1 cellular context compared by ENCODE assay signal in genomic region chr1:230868736-230869385, GRCh38.
TF ChIP-seq lines count a peak whose summit lies in the region.

No MANE protein-coding gene starts in this region.

TF ChIP-seq in K562, 482 proteins besides CTCF, POLR2A, EP300 and RAD21 (continued from another document and continues in another):
- TF ChIP-seq HDAC3 (IDR thresholded peaks at IDR 0.05; ENCODE audit: borderline replicate concordance, partially characterized antibody) (no peak), MCM5 (IDR thresholded peaks at IDR 0.05; ENCODE audit: low read depth) (no peak), SMARCB1 (IDR thresholded peaks at IDR 0.05; ENCODE audit: insufficient read length, low read depth) (no peak), ZNF232 (CRISPR knock-in tag; IDR thresholded peaks at IDR 0.05) (no peak), E4F1 (CRISPR knock-in tag; IDR thresholded peaks at IDR 0.05; ENCODE audit: borderline replicate concordance) (no peak), KDM4B (IDR thresholded peaks at IDR 0.05; ENCODE audit: borderline replicate concordance in 2 of 2, low read depth in 1 of 2) (no peak), ZNF75A (CRISPR knock-in tag; IDR thresholded peaks at IDR 0.05) (no peak), SMARCE1 (IDR thresholded peaks at IDR 0.05) (no peak), PATZ1 (CRISPR knock-in tag; IDR thresholded peaks at IDR 0.05; ENCODE audit: borderline replicate concordance) (no peak), CREM (IDR thresholded peaks at IDR 0.05; ENCODE audit: low read depth) (no peak), NR4A1 (CRISPR knock-in tag; IDR thresholded peaks at IDR 0.05) (no peak), NR4A1 (tag; IDR thresholded peaks at IDR 0.05) (peak; percentile 63; the same call in 1 of the 2 replicates), YY1 (IDR thresholded peaks at IDR 0.05; ENCODE audit: borderline replicate concordance in 1 of 3, control insufficient read depth in 1 of 3, extremely low read depth in 1 of 3, insufficient read depth in 3 of 3, insufficient read length in 1 of 3, insufficient replicate concordance in 2 of 3, low read depth in 1 of 3, low read length in 2 of 3) (peak in 2 of 3 experiments; percentile 9 to 74), CC2D1A (IDR thresholded peaks at IDR 0.05) (no peak), ZNF217 (CRISPR knock-in tag; IDR thresholded peaks at IDR 0.05) (no peak), TCF3 (CRISPR knock-in tag; IDR thresholded peaks at IDR 0.05) (no peak), RBM39 (optimal IDR thresholded peaks at IDR 0.05; ENCODE audit: low read depth, low read length) (no peak), TCF7L2 (IDR thresholded peaks at IDR 0.05; ENCODE audit: low read depth, low read length) (no peak), MEF2A (IDR thresholded peaks at IDR 0.05; ENCODE audit: control insufficient read depth, low read depth, low read length) (no peak), ZNF695 (CRISPR knock-in tag; IDR thresholded peaks at IDR 0.05) (no peak), L3MBTL2 (IDR thresholded peaks at IDR 0.05) (peak; percentile 44; the same call in 1 of the 2 replicates), ZNF224 (CRISPR knock-in tag; IDR thresholded peaks at IDR 0.05) (no peak), ZNF384 (IDR thresholded peaks at IDR 0.05; ENCODE audit: low read depth, low read length) (no peak), ZBTB17 (CRISPR knock-in tag; IDR thresholded peaks at IDR 0.05) (no peak; the same call in 1 of the 2 replicates), BMI1 (IDR thresholded peaks at IDR 0.05; ENCODE audit: low read length) (no peak), ZNF766 (CRISPR knock-in tag; conservative IDR thresholded peaks at IDR 0.05) (no peak), SAFB (IDR thresholded peaks at IDR 0.05; ENCODE audit: borderline replicate concordance, low read depth, low read length) (no peak), RBM15 (IDR thresholded peaks at IDR 0.05; ENCODE audit: insufficient read depth, low read length) (no peak), CHD2 (IDR thresholded peaks at IDR 0.05; ENCODE audit: low read depth, low read length) (no peak), RBM34 (IDR thresholded peaks at IDR 0.05; ENCODE audit: borderline replicate concordance, insufficient read depth, low read length) (no peak), STAT5B (CRISPR knock-in tag; IDR thresholded peaks at IDR 0.05) (no peak), FOXJ2 (tag; IDR thresholded peaks at IDR 0.05) (no peak), BRF2 (IDR thresholded peaks at IDR 0.05; ENCODE audit: borderline replicate concordance, insufficient read depth, insufficient read length) (no peak), OTX1 (CRISPR knock-in tag; IDR thresholded peaks at IDR 0.05) (no peak), DLX4 (CRISPR knock-in tag; IDR thresholded peaks at IDR 0.05) (no peak), MEIS2 (IDR thresholded peaks at IDR 0.05; ENCODE audit: partially characterized antibody) (no peak), ZNF780A (CRISPR knock-in tag; IDR thresholded peaks at IDR 0.05) (no peak), ZBTB12 (CRISPR knock-in tag; IDR thresholded peaks at IDR 0.05) (no peak)
- TF ChIP-seq, protein P1, sequence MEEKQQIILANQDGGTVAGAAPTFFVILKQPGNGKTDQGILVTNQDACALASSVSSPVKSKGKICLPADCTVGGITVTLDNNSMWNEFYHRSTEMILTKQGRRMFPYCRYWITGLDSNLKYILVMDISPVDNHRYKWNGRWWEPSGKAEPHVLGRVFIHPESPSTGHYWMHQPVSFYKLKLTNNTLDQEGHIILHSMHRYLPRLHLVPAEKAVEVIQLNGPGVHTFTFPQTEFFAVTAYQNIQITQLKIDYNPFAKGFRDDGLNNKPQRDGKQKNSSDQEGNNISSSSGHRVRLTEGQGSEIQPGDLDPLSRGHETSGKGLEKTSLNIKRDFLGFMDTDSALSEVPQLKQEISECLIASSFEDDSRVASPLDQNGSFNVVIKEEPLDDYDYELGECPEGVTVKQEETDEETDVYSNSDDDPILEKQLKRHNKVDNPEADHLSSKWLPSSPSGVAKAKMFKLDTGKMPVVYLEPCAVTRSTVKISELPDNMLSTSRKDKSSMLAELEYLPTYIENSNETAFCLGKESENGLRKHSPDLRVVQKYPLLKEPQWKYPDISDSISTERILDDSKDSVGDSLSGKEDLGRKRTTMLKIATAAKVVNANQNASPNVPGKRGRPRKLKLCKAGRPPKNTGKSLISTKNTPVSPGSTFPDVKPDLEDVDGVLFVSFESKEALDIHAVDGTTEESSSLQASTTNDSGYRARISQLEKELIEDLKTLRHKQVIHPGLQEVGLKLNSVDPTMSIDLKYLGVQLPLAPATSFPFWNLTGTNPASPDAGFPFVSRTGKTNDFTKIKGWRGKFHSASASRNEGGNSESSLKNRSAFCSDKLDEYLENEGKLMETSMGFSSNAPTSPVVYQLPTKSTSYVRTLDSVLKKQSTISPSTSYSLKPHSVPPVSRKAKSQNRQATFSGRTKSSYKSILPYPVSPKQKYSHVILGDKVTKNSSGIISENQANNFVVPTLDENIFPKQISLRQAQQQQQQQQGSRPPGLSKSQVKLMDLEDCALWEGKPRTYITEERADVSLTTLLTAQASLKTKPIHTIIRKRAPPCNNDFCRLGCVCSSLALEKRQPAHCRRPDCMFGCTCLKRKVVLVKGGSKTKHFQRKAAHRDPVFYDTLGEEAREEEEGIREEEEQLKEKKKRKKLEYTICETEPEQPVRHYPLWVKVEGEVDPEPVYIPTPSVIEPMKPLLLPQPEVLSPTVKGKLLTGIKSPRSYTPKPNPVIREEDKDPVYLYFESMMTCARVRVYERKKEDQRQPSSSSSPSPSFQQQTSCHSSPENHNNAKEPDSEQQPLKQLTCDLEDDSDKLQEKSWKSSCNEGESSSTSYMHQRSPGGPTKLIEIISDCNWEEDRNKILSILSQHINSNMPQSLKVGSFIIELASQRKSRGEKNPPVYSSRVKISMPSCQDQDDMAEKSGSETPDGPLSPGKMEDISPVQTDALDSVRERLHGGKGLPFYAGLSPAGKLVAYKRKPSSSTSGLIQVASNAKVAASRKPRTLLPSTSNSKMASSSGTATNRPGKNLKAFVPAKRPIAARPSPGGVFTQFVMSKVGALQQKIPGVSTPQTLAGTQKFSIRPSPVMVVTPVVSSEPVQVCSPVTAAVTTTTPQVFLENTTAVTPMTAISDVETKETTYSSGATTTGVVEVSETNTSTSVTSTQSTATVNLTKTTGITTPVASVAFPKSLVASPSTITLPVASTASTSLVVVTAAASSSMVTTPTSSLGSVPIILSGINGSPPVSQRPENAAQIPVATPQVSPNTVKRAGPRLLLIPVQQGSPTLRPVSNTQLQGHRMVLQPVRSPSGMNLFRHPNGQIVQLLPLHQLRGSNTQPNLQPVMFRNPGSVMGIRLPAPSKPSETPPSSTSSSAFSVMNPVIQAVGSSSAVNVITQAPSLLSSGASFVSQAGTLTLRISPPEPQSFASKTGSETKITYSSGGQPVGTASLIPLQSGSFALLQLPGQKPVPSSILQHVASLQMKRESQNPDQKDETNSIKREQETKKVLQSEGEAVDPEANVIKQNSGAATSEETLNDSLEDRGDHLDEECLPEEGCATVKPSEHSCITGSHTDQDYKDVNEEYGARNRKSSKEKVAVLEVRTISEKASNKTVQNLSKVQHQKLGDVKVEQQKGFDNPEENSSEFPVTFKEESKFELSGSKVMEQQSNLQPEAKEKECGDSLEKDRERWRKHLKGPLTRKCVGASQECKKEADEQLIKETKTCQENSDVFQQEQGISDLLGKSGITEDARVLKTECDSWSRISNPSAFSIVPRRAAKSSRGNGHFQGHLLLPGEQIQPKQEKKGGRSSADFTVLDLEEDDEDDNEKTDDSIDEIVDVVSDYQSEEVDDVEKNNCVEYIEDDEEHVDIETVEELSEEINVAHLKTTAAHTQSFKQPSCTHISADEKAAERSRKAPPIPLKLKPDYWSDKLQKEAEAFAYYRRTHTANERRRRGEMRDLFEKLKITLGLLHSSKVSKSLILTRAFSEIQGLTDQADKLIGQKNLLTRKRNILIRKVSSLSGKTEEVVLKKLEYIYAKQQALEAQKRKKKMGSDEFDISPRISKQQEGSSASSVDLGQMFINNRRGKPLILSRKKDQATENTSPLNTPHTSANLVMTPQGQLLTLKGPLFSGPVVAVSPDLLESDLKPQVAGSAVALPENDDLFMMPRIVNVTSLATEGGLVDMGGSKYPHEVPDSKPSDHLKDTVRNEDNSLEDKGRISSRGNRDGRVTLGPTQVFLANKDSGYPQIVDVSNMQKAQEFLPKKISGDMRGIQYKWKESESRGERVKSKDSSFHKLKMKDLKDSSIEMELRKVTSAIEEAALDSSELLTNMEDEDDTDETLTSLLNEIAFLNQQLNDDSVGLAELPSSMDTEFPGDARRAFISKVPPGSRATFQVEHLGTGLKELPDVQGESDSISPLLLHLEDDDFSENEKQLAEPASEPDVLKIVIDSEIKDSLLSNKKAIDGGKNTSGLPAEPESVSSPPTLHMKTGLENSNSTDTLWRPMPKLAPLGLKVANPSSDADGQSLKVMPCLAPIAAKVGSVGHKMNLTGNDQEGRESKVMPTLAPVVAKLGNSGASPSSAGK (IDR thresholded peaks at IDR 0.05), result peak; percentile 71; the same call in 1 of the 2 replicates
- TF ChIP-seq, protein P2, sequence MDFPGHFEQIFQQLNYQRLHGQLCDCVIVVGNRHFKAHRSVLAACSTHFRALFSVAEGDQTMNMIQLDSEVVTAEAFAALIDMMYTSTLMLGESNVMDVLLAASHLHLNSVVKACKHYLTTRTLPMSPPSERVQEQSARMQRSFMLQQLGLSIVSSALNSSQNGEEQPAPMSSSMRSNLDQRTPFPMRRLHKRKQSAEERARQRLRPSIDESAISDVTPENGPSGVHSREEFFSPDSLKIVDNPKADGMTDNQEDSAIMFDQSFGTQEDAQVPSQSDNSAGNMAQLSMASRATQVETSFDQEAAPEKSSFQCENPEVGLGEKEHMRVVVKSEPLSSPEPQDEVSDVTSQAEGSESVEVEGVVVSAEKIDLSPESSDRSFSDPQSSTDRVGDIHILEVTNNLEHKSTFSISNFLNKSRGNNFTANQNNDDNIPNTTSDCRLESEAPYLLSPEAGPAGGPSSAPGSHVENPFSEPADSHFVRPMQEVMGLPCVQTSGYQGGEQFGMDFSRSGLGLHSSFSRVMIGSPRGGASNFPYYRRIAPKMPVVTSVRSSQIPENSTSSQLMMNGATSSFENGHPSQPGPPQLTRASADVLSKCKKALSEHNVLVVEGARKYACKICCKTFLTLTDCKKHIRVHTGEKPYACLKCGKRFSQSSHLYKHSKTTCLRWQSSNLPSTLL (IDR thresholded peaks at IDR 0.05), result no peak
- TF ChIP-seq, protein P3, sequence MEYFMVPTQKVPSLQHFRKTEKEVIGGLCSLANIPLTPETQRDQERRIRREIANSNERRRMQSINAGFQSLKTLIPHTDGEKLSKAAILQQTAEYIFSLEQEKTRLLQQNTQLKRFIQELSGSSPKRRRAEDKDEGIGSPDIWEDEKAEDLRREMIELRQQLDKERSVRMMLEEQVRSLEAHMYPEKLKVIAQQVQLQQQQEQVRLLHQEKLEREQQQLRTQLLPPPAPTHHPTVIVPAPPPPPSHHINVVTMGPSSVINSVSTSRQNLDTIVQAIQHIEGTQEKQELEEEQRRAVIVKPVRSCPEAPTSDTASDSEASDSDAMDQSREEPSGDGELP (CRISPR knock-in tag; IDR thresholded peaks at IDR 0.05; ENCODE audit: borderline replicate concordance), result peak; percentile 31; the same call in 1 of the 2 replicates
